Comparison of ENCODE assay signal across 17 cellular contexts in the genomic region with DNA sequence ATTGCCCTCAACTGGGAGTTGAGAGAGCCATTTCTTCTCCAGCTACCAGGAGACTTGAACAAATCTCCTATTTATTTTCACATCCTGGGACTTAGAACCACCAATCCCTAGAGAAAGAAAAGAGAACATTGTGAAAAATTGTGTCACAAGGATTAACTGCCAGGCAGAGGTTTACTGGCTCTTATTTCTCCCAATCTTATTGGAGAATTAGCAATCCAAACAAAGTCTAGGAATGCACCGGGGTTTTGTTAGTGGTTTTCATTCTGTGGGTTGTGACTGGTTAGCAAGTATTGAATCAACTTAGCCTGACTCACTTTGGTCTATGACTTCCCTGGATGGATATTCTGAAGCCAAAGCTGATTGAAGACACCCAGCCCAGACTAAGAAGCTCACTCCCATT. TPM values are rescaled to one million over a fixed set of nuclear protein-coding genes. Genes with fewer than 3 reads are reported as not detected.
DNase-seq lines count a peak whose midpoint lies in the region; FAIRE-seq and TF ChIP-seq lines count a peak whose summit lies in the region.
"Had no signal": no experiment of that assay in that cellular context is flagged by ENCODE, and none has a peak within 500 bp of the region (broad histone marks: within the 10 kb centered on the region; RNA-seq: fewer than 3 reads in every experiment).

No MANE protein-coding gene starts in this region.

- no peaks in the 10 kb centered on the region for H3K36me3 Mint-ChIP-seq in HFFc6 (ENCODE audit: low read depth)
- no peaks in the 10 kb centered on the region for H3K36me3 Mint-ChIP-seq in activated CD4-positive, alpha-beta memory T cell treated with anti-CD3 and anti-CD28 coated beads for 36 hours
- H3K36me3 Mint-ChIP-seq: activated naive CD4-positive, alpha-beta T cell treated with anti-CD3 and anti-CD28 coated beads, Interleukin-2, amount 10 ng/mL, durations not matched to agents 7 days and 5 days had no signal

- H3K9me3 Mint-ChIP-seq in HFFc6: peaks cover 5% of the 10 kb centered on the region; the same call in 1 of the 2 replicates
- no peaks in the 10 kb centered on the region for H3K9me3 Mint-ChIP-seq in activated CD4-positive, alpha-beta memory T cell treated with anti-CD3 and anti-CD28 coated beads for 36 hours
- H3K9me3 Mint-ChIP-seq: activated naive CD4-positive, alpha-beta T cell treated with anti-CD3 and anti-CD28 coated beads, Interleukin-2, amount 10 ng/mL, durations not matched to agents 7 days and 5 days; nephron had no signal

- TF ChIP-seq CTCF in HFFc6 (IDR thresholded peaks at IDR 0.05) (no peak), foreskin fibroblast (IDR thresholded peaks at IDR 0.05; ENCODE audit: low read depth, low read length) (no peak)

- no peak overlapping the region for H3K27ac Mint-ChIP-seq in HFFc6
- no peak overlapping the region for H3K27ac Mint-ChIP-seq in activated CD4-positive, alpha-beta memory T cell treated with anti-CD3 and anti-CD28 coated beads for 36 hours
- H3K27ac Mint-ChIP-seq: activated naive CD4-positive, alpha-beta T cell treated with anti-CD3 and anti-CD28 coated beads, Interleukin-2, amount 10 ng/mL, durations not matched to agents 7 days and 5 days; nephron had no signal

- intact Hi-C loops in activated CD4-positive, alpha-beta memory T cell treated with anti-CD3 and anti-CD28 coated beads for 36 hours (cut with micrococcal nuclease): no loop called here

- H3K4me3 ChIP-seq in foreskin fibroblast (ENCODE audit: low read depth in 1 of 2, low read length in 2 of 2): no peak overlapping the region
- H3K4me3 ChIP-seq: GM12878, skin epidermis, tibial nerve had no signal

- no peaks in the 10 kb centered on the region; the same call in 1 of the 2 replicates for H3K27me3 Mint-ChIP-seq in HFFc6 (ENCODE audit: insufficient read depth)
- peaks cover 15% of the 10 kb centered on the region for H3K27me3 Mint-ChIP-seq in activated CD4-positive, alpha-beta memory T cell treated with anti-CD3 and anti-CD28 coated beads for 36 hours

- POLR2A ChIA-PET in activated CD4-positive, alpha-beta memory T cell treated with anti-CD3 and anti-CD28 coated beads for 36 hours (lab: Charles Lee): no interaction called here

- no peak overlapping the region for H3K4me3 Mint-ChIP-seq in HFFc6
- H3K4me3 Mint-ChIP-seq in activated CD4-positive, alpha-beta memory T cell treated with anti-CD3 and anti-CD28 coated beads for 36 hours: no peak overlapping the region
- H3K4me3 Mint-ChIP-seq: activated naive CD4-positive, alpha-beta T cell treated with anti-CD3 and anti-CD28 coated beads, Interleukin-2, amount 10 ng/mL, durations not matched to agents 7 days and 5 days; nephron had no signal

- DNase-seq in HFFc6: peak; percentile 52
- peak; percentile 43 for DNase-seq in amniotic stem cell (lab: John Stamatoyannopoulos, UW)
- peak; percentile 21 to 77 for DNase-seq in foreskin fibroblast
- DNase-seq in urothelium cell line (ENCODE audit: low spot score): peak; percentile 53
- no peak for DNase-seq in NCI-H128 (lab: John Stamatoyannopoulos, UW; ENCODE audit: unreplicated experiment)
- no peak for DNase-seq in DMS53 treated with DMSO at 0.1 percent for 48 hours (lab: John Stamatoyannopoulos, UW; ENCODE audit: unreplicated experiment)
- DNase-seq in activated CD4-positive, alpha-beta memory T cell treated with anti-CD3 and anti-CD28 coated beads for 36 hours: no peak
- DNase-seq: activated naive CD4-positive, alpha-beta T cell treated with anti-CD3 and anti-CD28 coated beads, Interleukin-2, amount 10 ng/mL, durations not matched to agents 7 days and 5 days; DMS 273 treated with DMSO at 0.1 percent for 48 hours; H7; NCI-H1105 had no signal

- H3K4me1 Mint-ChIP-seq in HFFc6 (ENCODE audit: low read depth): no peaks in the 10 kb centered on the region
- no peaks in the 10 kb centered on the region for H3K4me1 Mint-ChIP-seq in activated CD4-positive, alpha-beta memory T cell treated with anti-CD3 and anti-CD28 coated beads for 36 hours (ENCODE audit: low read depth)
- H3K4me1 Mint-ChIP-seq: activated naive CD4-positive, alpha-beta T cell treated with anti-CD3 and anti-CD28 coated beads, Interleukin-2, amount 10 ng/mL, durations not matched to agents 7 days and 5 days; nephron had no signal

- FAIRE-seq in urothelium cell line (lab: Jason Lieb, UNC): no peak
- FAIRE-seq: GM12878, TTC549 had no signal

- CTCF ChIA-PET in activated CD4-positive, alpha-beta memory T cell treated with anti-CD3 and anti-CD28 coated beads for 36 hours (lab: Charles Lee): interaction anchor here (1.2 kb wide), 1 partner anchor 101 kb away, joined by 4 read pairs; no protein-coding TSS in a partner anchor

RNA-seq across cellular contexts. Expression of a gene that starts 21.2 kb away (rescaled TPM):
- total RNA-seq in HFFc6 (2021; fragmentation: NEBNext Ultra II Directional; extraction: Animal tissue kit (Norgen Biotek cat#: 25700)): not detected
- under 1 TPM; 0.10 to 0.12 TPM for total RNA-seq in activated CD4-positive, alpha-beta memory T cell treated with anti-CD3 and anti-CD28 coated beads for 36 hours
- total RNA-seq: GM12878, NCI-H460 had no signal

Comparison
In these comparisons a context has a peak if more than half of its experiments do, and no peak if none do; other contexts are left out.
1. DNase-seq: peak in HFFc6 (single experiment), amniotic stem cell (single experiment), foreskin fibroblast (2 of 2) and urothelium cell line (single experiment); none in NCI-H128 (single experiment), DMS53 treated with DMSO at 0.1 percent for 48 hours (single experiment) and activated CD4-positive, alpha-beta memory T cell treated with anti-CD3 and anti-CD28 coated beads for 36 hours (single experiment).